Comparison of ENCODE assay signal across 10 cellular contexts in the genomic region with DNA sequence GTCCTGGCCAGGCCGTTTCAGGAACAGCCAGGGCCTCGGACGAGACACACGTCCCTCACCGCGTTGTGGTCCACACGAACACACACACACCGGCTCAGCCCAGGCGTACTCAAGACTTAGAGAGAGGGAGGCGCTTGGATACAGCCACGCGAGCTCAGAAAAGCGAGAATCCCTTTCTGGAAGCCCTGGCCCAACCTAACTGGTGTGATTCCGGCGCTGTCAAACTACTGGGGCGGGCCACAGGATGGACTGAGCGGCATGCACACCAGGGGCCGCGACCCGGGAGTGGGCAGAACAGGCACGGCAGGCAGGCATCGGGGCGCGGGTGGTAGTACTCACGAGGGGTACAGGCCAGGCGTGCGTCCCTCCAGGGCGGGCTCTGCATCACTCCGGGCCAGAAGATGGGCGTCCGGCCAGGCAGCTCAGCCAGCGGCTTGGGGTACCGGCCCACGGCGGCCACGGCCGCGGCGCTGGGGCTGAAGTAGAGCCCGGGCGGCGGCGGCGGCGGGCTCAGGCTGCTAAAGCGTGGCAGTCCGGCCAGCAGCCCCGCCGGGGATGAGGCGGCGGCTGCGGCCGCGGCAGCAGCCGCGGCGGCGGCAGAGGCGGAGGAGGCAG. TPM values are rescaled to one million over a fixed set of nuclear protein-coding genes. Genes with fewer than 3 reads are reported as not detected.
DNase-seq lines count a peak whose midpoint lies in the region; ATAC-seq and TF ChIP-seq lines count a peak whose summit lies in the region.
"Had no signal": no experiment of that assay in that cellular context is flagged by ENCODE, and none has a peak within 500 bp of the region (broad histone marks: within the 10 kb centered on the region; RNA-seq: fewer than 3 reads in every experiment).

No MANE protein-coding gene starts in this region.

- no peak overlapping the region for H3K9ac ChIP-seq in iPS-15b (ENCODE audit: low read depth, low read length)

- peak overlapping the region; percentile 34 for H3K4me3 Mint-ChIP-seq in activated CD8-positive, alpha-beta T cell treated with anti-CD3 and anti-CD28 coated beads, Interleukin-2, amount 10 ng/mL, durations not matched to agents 7 days and 5 days

- no peak overlapping the region for H3K27ac ChIP-seq in testis

- 1 to 5% methylated on average over 18 to 55 of the region's 59 CpGs for WGBS in testis, 2 donors

- peaks cover 18% of the 10 kb centered on the region for H3K36me3 Mint-ChIP-seq in activated CD8-positive, alpha-beta T cell treated with anti-CD3 and anti-CD28 coated beads, Interleukin-2, amount 10 ng/mL, durations not matched to agents 7 days and 5 days (ENCODE audit: low read depth)

- H3K27me3 Mint-ChIP-seq in activated CD8-positive, alpha-beta T cell treated with anti-CD3 and anti-CD28 coated beads, Interleukin-2, amount 10 ng/mL, durations not matched to agents 7 days and 5 days (ENCODE audit: low read depth): peaks cover 80% of the 10 kb centered on the region

- ATAC-seq in activated CD8-positive, alpha-beta T cell treated with anti-CD3 and anti-CD28 coated beads, Interleukin-2, amount 10 ng/mL, durations not matched to agents 7 days and 5 days: no peak
- no peak for ATAC-seq in GM18873 (IDR thresholded peaks at IDR 0.05; ENCODE audit: low FRiP score, unreplicated experiment)

- H3K4me1 ChIP-seq in iPS-15b (ENCODE audit: control insufficient read depth, insufficient read depth, low read length): peaks cover 8% of the 10 kb centered on the region
- peaks cover 10% of the 10 kb centered on the region for H3K4me1 ChIP-seq in testis

- H3K36me3 ChIP-seq in iPS-15b (ENCODE audit: control insufficient read depth, insufficient read depth, low read length): no peaks in the 10 kb centered on the region
- H3K36me3 ChIP-seq in testis (ENCODE audit: low read depth, missing control alignments): no peaks in the 10 kb centered on the region

- DNase-seq in activated gamma-delta T cell (lab: John Stamatoyannopoulos, UW) (peak; percentile 8), activated gamma-delta T cell treated with Interleukin-2 at 50 U/mL for 16 hours (no peak), testis (no peak), NCI-H446 (lab: John Stamatoyannopoulos, UW) (no peak), Kasumi-1 (lab: John Stamatoyannopoulos, UW) (no peak)
- DNase-seq in activated CD8-positive, alpha-beta T cell treated with anti-CD3 and anti-CD28 coated beads, Interleukin-2, amount 10 ng/mL, durations not matched to agents 7 days and 5 days: no peak
- DNase-seq: effector memory CD4-positive, alpha-beta T cell had no signal

- TF ChIP-seq POLR2A in testis (IDR thresholded peaks at IDR 0.05): no peak

- H3K9me3 ChIP-seq in iPS-15b (ENCODE audit: control insufficient read depth, insufficient read depth, low read length): no peaks in the 10 kb centered on the region
- no peaks in the 10 kb centered on the region for H3K9me3 ChIP-seq in testis

- H3K27me3 ChIP-seq in iPS-15b (ENCODE audit: control insufficient read depth, insufficient read depth, low read length): peaks cover 95% of the 10 kb centered on the region
- no peaks in the 10 kb centered on the region for H3K27me3 ChIP-seq in testis

- intact Hi-C loops in testis (cut with DNase I; ENCODE audit: low total_unique reads): no loop called here

- H3K9me3 Mint-ChIP-seq in activated CD8-positive, alpha-beta T cell treated with anti-CD3 and anti-CD28 coated beads, Interleukin-2, amount 10 ng/mL, durations not matched to agents 7 days and 5 days (ENCODE audit: insufficient read depth): peaks cover 7% of the 10 kb centered on the region

- H3K4me1 Mint-ChIP-seq in activated CD8-positive, alpha-beta T cell treated with anti-CD3 and anti-CD28 coated beads, Interleukin-2, amount 10 ng/mL, durations not matched to agents 7 days and 5 days (ENCODE audit: low read depth): peaks cover 19% of the 10 kb centered on the region

- CTCF ChIA-PET in activated CD8-positive, alpha-beta T cell treated with anti-CD3 and anti-CD28 coated beads, Interleukin-2, amount 10 ng/mL, durations not matched to agents 7 days and 5 days (lab: Charles Lee): no interaction called here

- POLR2A ChIA-PET in activated CD8-positive, alpha-beta T cell treated with anti-CD3 and anti-CD28 coated beads, Interleukin-2, amount 10 ng/mL, durations not matched to agents 7 days and 5 days (lab: Charles Lee): no interaction called here

- H3K4me3 ChIP-seq in iPS-15b (ENCODE audit: low read depth, low read length) (peak overlapping the region; percentile 47), testis (peak overlapping the region; percentile 40 to 54)

- H3K27ac Mint-ChIP-seq in activated CD8-positive, alpha-beta T cell treated with anti-CD3 and anti-CD28 coated beads, Interleukin-2, amount 10 ng/mL, durations not matched to agents 7 days and 5 days: no peak overlapping the region

- no peak for TF ChIP-seq CTCF in testis (IDR thresholded peaks at IDR 0.05)

RNA-seq across cellular contexts. Expression of a gene that starts 1.8 kb away (rescaled TPM):
- not detected for total RNA-seq in activated CD8-positive, alpha-beta T cell treated with anti-CD3 and anti-CD28 coated beads, Interleukin-2, amount 10 ng/mL, durations not matched to agents 7 days and 5 days
- 1 to 10 TPM in 1 of 2 donors, under 1 TPM in 1; 0.87 to 1.9 TPM for total RNA-seq in testis
- 1.3 TPM for polyA plus RNA-seq in testis (ENCODE audit: insufficient read depth, low read depth, low replicate concordance)
- total RNA-seq: T-helper 1 cell treated with Interleukin-12 subunit alpha and Interleukin-12 subunit beta and Interleukin-4 antibody, amounts not matched to agents 30 ng/mL and 1 ng/mL, for 36 hours had no signal
